ENCODE assay signal across 10 cellular contexts in the genomic region with DNA sequence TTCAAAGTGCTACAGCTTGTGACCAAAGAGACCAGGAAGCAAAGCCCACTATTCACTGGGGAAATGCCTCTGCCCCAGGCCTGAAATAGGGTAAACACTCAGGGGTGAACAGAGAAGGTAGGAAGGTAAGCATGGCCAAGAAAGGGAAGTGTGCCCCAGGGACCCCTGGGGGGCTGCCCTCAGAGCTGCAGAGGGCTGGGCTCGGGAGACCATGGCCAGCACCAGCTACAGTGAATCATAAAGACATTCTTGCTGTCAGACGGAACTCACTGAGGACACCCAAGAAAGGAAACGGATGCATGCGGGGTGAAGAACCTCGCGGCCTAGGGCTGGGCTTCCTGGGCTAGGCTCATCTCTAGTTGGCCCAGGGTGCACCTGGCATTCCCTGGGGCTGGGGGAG. TPM values are rescaled to one million over a fixed set of nuclear protein-coding genes. Genes with fewer than 3 reads are reported as not detected.
DNase-seq lines count a peak whose midpoint lies in the region; ATAC-seq and TF ChIP-seq lines count a peak whose summit lies in the region.
"Had no signal": no experiment of that assay in that cellular context is flagged by ENCODE, and none has a peak within 500 bp of the region (broad histone marks: within the 10 kb centered on the region; RNA-seq: fewer than 3 reads in every experiment).

No MANE protein-coding gene starts in this region.

- no peaks in the 10 kb centered on the region for H3K9me3 ChIP-seq in CD8-positive, alpha-beta memory T cell (ENCODE audit: low read length)
- no peaks in the 10 kb centered on the region for H3K9me3 ChIP-seq in gastroesophageal sphincter
- H3K9me3 ChIP-seq in trophoblast cell (ENCODE audit: insufficient read depth, low read depth, low read length): no peaks in the 10 kb centered on the region

- peak overlapping the region; percentile 6 for H2BK120ac ChIP-seq in trophoblast cell (ENCODE audit: insufficient read depth, low read length, poor library complexity)

- no peak for TF ChIP-seq POLR2A in gastroesophageal sphincter (IDR thresholded peaks at IDR 0.05)

- peak overlapping the region; percentile 60 for H4K91ac ChIP-seq in trophoblast cell (ENCODE audit: low read depth, low read length)

- CTCF ChIA-PET in CD8-positive, alpha-beta memory T cell (lab: Charles Lee): interaction anchor here (1.0 to 5.2 kb wide), 5 partner anchors 10 to 181 kb away, joined by 3 to 23 read pairs (median 3); no protein-coding TSS in a partner anchor
- CTCF ChIA-PET in RWPE1 (lab: Yijun Ruan, JAX): no interaction called here

- DNase-seq in CD8-positive, alpha-beta memory T cell: no peak
- DNase-seq in RWPE1 (ENCODE audit: low spot score) (no peak), trophoblast cell (no peak), midbrain (lab: John Stamatoyannopoulos, UW) (no peak)

- no peak for TF ChIP-seq CTCF in RWPE1 (conservative IDR thresholded peaks at IDR 0.05; ENCODE audit: low read depth)
- TF ChIP-seq CTCF in gastroesophageal sphincter (IDR thresholded peaks at IDR 0.05): no peak

- H3K4me2 ChIP-seq in trophoblast cell (ENCODE audit: low read length): no peak overlapping the region

- POLR2A ChIA-PET in CD8-positive, alpha-beta memory T cell (lab: Charles Lee): interaction anchor here (0.6 to 1.1 kb wide), 2 partner anchors 8 to 16 kb away, joined by 3 read pairs; no protein-coding TSS in a partner anchor
- POLR2A ChIA-PET in RWPE1 (lab: Yijun Ruan, JAX; ENCODE audit: low non-redundant PET): no interaction called here

- peaks cover 0 to 4% of the 10 kb centered on the region in 2 donors for H3K27me3 Mint-ChIP-seq in CD8-positive, alpha-beta memory T cell
- H3K27me3 Mint-ChIP-seq: stimulated activated naive CD8-positive, alpha-beta T cell treated with anti-CD3 and anti-CD28 coated beads, Interleukin-15, amount 100 ng/mL, for 72 hours had no signal

- H3K4me1 Mint-ChIP-seq in CD8-positive, alpha-beta memory T cell: peaks cover 25 to 97% (median 40%) of the 10 kb centered on the region in 3 donors

- peaks cover 20% of the 10 kb centered on the region for H3K4me1 ChIP-seq in CD8-positive, alpha-beta memory T cell (ENCODE audit: insufficient read depth, low read length)
- H3K4me1 ChIP-seq in gastroesophageal sphincter (peaks cover 2 to 96% (median 67%) of the 10 kb centered on the region in 3 donors), trophoblast cell (ENCODE audit: control insufficient read depth in 1 of 2, insufficient read depth in 2 of 2, low read length in 2 of 2) (peaks cover 54 to 61% of the 10 kb centered on the region in 2 experiments)

- H3K79me2 ChIP-seq in trophoblast cell (ENCODE audit: control insufficient read depth, insufficient read depth, low read length, poor library complexity): peaks cover 9% of the 10 kb centered on the region

- peak overlapping the region; percentile 16 for H2BK12ac ChIP-seq in trophoblast cell (ENCODE audit: low read length)

- peaks cover 30% of the 10 kb centered on the region for H3K79me1 ChIP-seq in trophoblast cell (ENCODE audit: low read length)

- peak overlapping the region; percentile 1 for H3K14ac ChIP-seq in trophoblast cell (ENCODE audit: low read length)

- ATAC-seq in gastroesophageal sphincter (no peak), HG03045 (IDR thresholded peaks at IDR 0.05; ENCODE audit: unreplicated experiment) (no peak), HG03469 (IDR thresholded peaks at IDR 0.05; ENCODE audit: unreplicated experiment) (no peak), HG03457 (IDR thresholded peaks at IDR 0.05; ENCODE audit: unreplicated experiment) (no peak)

- TF ChIP-seq EP300 in gastroesophageal sphincter (IDR thresholded peaks at IDR 0.05): no peak

- peaks cover 0 to 78% (median 8%) of the 10 kb centered on the region in 3 donors for H3K36me3 Mint-ChIP-seq in CD8-positive, alpha-beta memory T cell

- no peak overlapping the region for H3K4ac ChIP-seq in trophoblast cell (ENCODE audit: low read depth, low read length)

- WGBS in gastroesophageal sphincter (ENCODE audit: low coverage in 1 of 2), 2 donors: 27% methylated on average over 3 of the region's 6 CpGs; no CpG with 5 or more reads in 1 of the 2 donors
- no CpG with 5 or more reads among the region's 6 CpGs for WGBS in trophoblast cell (ENCODE audit: extremely low coverage, insufficient coverage, insufficient read length)

- peak overlapping the region in 3 of 7 donors; percentile 30 to 37 (median 32) for H3K4me3 Mint-ChIP-seq in CD8-positive, alpha-beta memory T cell
- H3K4me3 Mint-ChIP-seq: brain had no signal

- no peak overlapping the region for H3K18ac ChIP-seq in trophoblast cell (ENCODE audit: low read length)

- peaks cover 21% of the 10 kb centered on the region for H3K36me3 ChIP-seq in CD8-positive, alpha-beta memory T cell (ENCODE audit: insufficient read depth, low read length)
- peaks cover 0 to 91% of the 10 kb centered on the region in 2 donors for H3K36me3 ChIP-seq in gastroesophageal sphincter
- H3K36me3 ChIP-seq in trophoblast cell (ENCODE audit: control insufficient read depth in 1 of 2, insufficient read depth in 2 of 2, low read length in 2 of 2): peaks cover 22% of the 10 kb centered on the region in 2 experiments

- H4K12ac ChIP-seq in trophoblast cell (ENCODE audit: low read depth, low read length): no peak overlapping the region

- no peak overlapping the region for H3K9ac ChIP-seq in trophoblast cell (ENCODE audit: low read length)

- H3K4me3 ChIP-seq in CD8-positive, alpha-beta memory T cell (ENCODE audit: low read length): no peak overlapping the region
- H3K4me3 ChIP-seq in gastroesophageal sphincter: no peak overlapping the region
- H3K4me3 ChIP-seq in trophoblast cell (ENCODE audit: low read depth, low read length): no peak overlapping the region

- peak overlapping the region in 6 of 8 donors; percentile 26 to 89 (median 84) for H3K27ac Mint-ChIP-seq in CD8-positive, alpha-beta memory T cell

- H2AFZ ChIP-seq in trophoblast cell (ENCODE audit: insufficient read depth, low read length, poor library complexity): no peak overlapping the region

- H3K9me3 Mint-ChIP-seq in CD8-positive, alpha-beta memory T cell: no peaks in the 10 kb centered on the region
- H3K9me3 Mint-ChIP-seq: stimulated activated naive CD8-positive, alpha-beta T cell treated with anti-CD3 and anti-CD28 coated beads, Interleukin-15, amount 100 ng/mL, for 72 hours had no signal

- H2AK5ac ChIP-seq in trophoblast cell (ENCODE audit: low read length): no peak overlapping the region

- no peak overlapping the region for H3K23ac ChIP-seq in trophoblast cell (ENCODE audit: low read length)

- no peak overlapping the region for H2BK5ac ChIP-seq in trophoblast cell (ENCODE audit: low read depth, low read length, poor library complexity)

- no peak overlapping the region for H3K27ac ChIP-seq in CD8-positive, alpha-beta memory T cell (ENCODE audit: low read depth, low read length)
- H3K27ac ChIP-seq in RWPE1 (peak overlapping the region; percentile 51; the same call in 1 of the 2 replicates), gastroesophageal sphincter (peak overlapping the region; percentile 56 to 95 (median 89)), trophoblast cell (ENCODE audit: low read depth, low read length) (no peak overlapping the region)

- H4K8ac ChIP-seq in trophoblast cell (ENCODE audit: low read depth, low read length): no peak overlapping the region

- no peaks in the 10 kb centered on the region for H3K27me3 ChIP-seq in CD8-positive, alpha-beta memory T cell (ENCODE audit: insufficient read depth, low read length, poor library complexity, severe bottlenecking)
- H3K27me3 ChIP-seq in gastroesophageal sphincter (peaks cover 3% of the 10 kb centered on the region), trophoblast cell (ENCODE audit: insufficient read depth, low read length) (peaks cover 6% of the 10 kb centered on the region)

RNA-seq across cellular contexts. Expression of a gene that starts 9.6 kb away (rescaled TPM):
- 10 to 100 TPM; 39.5 to 42.7 TPM for total RNA-seq in CD8-positive, alpha-beta memory T cell
- 1.3 TPM for polyA plus RNA-seq in CD8-positive, alpha-beta memory T cell
- 10 to 100 TPM; 32.8 to 56.2 (median 41.6) TPM for total RNA-seq in gastroesophageal sphincter
- 1.4 and 1.7 TPM in 2 replicates for polyA plus RNA-seq in trophoblast cell (2013)

RNA-seq across cellular contexts. Expression of a gene that starts 22.7 kb away (rescaled TPM):
- total RNA-seq in CD8-positive, alpha-beta memory T cell: 10 to 100 TPM; 54.2 to 56.2 TPM
- polyA plus RNA-seq in CD8-positive, alpha-beta memory T cell: 60.0 TPM
- 10 to 100 TPM; 19.6 to 40.3 (median 36.5) TPM for total RNA-seq in gastroesophageal sphincter
- 40.2 and 44.9 TPM in 2 replicates for polyA plus RNA-seq in trophoblast cell (2013)

RNA-seq across cellular contexts. Expression of a gene that starts 34.6 kb away (rescaled TPM):
- 10 to 100 TPM; 38.5 to 43.8 TPM for total RNA-seq in CD8-positive, alpha-beta memory T cell
- polyA plus RNA-seq in CD8-positive, alpha-beta memory T cell: 33.2 TPM
- 10 to 100 TPM; 29.9 to 35.6 (median 34.0) TPM for total RNA-seq in gastroesophageal sphincter
- 15.0 and 15.8 TPM in 2 replicates for polyA plus RNA-seq in trophoblast cell (2013)

RNA-seq across cellular contexts. Expression of a gene that starts 39.4 kb away (rescaled TPM):
- 1 to 10 TPM; 1.0 to 1.2 TPM for total RNA-seq in CD8-positive, alpha-beta memory T cell
- 0.32 TPM for polyA plus RNA-seq in CD8-positive, alpha-beta memory T cell
- under 1 TPM in 3 of 4 donors, not detected in 1; 0.58 to 0.81 (median 0.72) TPM for total RNA-seq in gastroesophageal sphincter
- 0.55 and 0.57 TPM in 2 replicates for polyA plus RNA-seq in trophoblast cell (2013)

Comparison
In these comparisons a context has a peak if more than half of its experiments do, and no peak if none do; other contexts are left out.
1. H3K27ac ChIP-seq: peak in RWPE1 (single experiment) and gastroesophageal sphincter (4 of 4); none in CD8-positive, alpha-beta memory T cell (single experiment) and trophoblast cell (single experiment).